ENCODE assay signal across 23 cellular contexts in the genomic region with DNA sequence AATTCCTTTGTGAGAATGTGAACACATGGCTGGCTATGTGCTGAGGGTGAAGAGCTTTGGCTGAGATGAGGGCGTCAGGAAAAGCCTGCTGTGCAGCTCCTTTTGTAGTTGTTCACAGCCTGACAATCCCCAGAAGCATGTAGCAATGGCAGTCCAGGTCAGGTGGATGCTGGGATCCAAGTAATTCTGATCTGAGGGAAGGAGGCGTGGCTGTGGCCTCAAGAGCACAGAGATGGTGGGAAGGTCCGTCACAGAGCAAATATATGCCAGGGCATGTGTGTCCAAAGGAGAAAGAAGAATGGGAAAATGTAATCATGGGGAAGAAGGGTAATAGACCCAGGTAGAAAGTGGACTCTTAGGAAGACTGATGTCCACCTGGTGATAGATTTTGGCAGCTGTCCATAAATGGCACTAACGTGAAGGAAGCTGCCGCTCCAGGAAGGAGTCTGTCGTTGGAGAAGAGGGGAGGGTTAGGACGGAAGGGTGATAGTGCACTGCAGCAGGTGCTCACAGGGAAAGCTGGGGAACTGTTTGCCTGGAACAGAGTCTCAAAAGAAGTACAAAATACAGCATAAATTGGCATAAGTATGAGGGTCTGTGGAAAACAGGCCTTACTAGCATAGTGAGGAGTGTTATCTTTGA. TPM values are rescaled to one million over a fixed set of nuclear protein-coding genes. Genes with fewer than 3 reads are reported as not detected.
DNase-seq lines count a peak whose midpoint lies in the region; ATAC-seq, FAIRE-seq and TF ChIP-seq lines count a peak whose summit lies in the region.
"Had no signal": no experiment of that assay in that cellular context is flagged by ENCODE, and none has a peak within 500 bp of the region (broad histone marks: within the 10 kb centered on the region; RNA-seq: fewer than 3 reads in every experiment).

No MANE protein-coding gene starts in this region.

- no peak for ATAC-seq in aorta (ENCODE audit: low FRiP score)
- ATAC-seq: activated CD4-positive, alpha-beta T cell treated with anti-CD3 and anti-CD28 coated beads for 36 hours; esophagus mucosa; psoas muscle; T-cell had no signal

- H3K27me3 ChIP-seq in colonic mucosa (no peaks in the 10 kb centered on the region), small intestine (ENCODE audit: control insufficient read depth in 2 of 2, insufficient read depth in 2 of 2, low read length in 2 of 2) (no peaks in the 10 kb centered on the region), aorta (ENCODE audit: control insufficient read depth in 1 of 2, insufficient read depth in 2 of 2, low read length in 1 of 2) (no peaks in the 10 kb centered on the region)
- H3K27me3 ChIP-seq: neutrophil, Peyer's patch, SJCRH30, testis had no signal

- 29 to 60% (median 34%) methylated on average over 7 of the region's 7 CpGs for WGBS in small intestine, 3 donors
- 80 to 85% methylated on average over 7 of the region's 7 CpGs for WGBS in aorta, 2 donors

- H3K9me3 ChIP-seq in colonic mucosa (no peaks in the 10 kb centered on the region), small intestine (ENCODE audit: control insufficient read depth, low read depth) (no peaks in the 10 kb centered on the region), aorta (ENCODE audit: control insufficient read depth, low read length) (no peaks in the 10 kb centered on the region)
- H3K9me3 ChIP-seq: neutrophil, Peyer's patch, psoas muscle, SJCRH30, testis had no signal

- H3K9ac ChIP-seq in colonic mucosa (ENCODE audit: low read depth in 2 of 2, low read length in 2 of 2) = no peak overlapping the region

- H3K4me3 ChIP-seq in colonic mucosa = no peak overlapping the region
- H3K4me3 ChIP-seq in small intestine (ENCODE audit: low read depth in 1 of 2, low read length in 2 of 2) = no peak overlapping the region
- H3K4me3 ChIP-seq in aorta (ENCODE audit: low read length in 2 of 2) = no peak overlapping the region
- H3K4me3 ChIP-seq: Peyer's patch, psoas muscle, SJCRH30, testis had no signal

- FAIRE-seq in small intestine (lab: Jason Lieb, UNC) = no peak
- FAIRE-seq: astrocyte had no signal

- H3K4me1 ChIP-seq in colonic mucosa = no peaks in the 10 kb centered on the region
- H3K4me1 ChIP-seq in small intestine (ENCODE audit: control insufficient read depth in 2 of 2, insufficient read depth in 1 of 2, low read depth in 1 of 2, low read length in 1 of 2) = no peaks in the 10 kb centered on the region
- no peaks in the 10 kb centered on the region for H3K4me1 ChIP-seq in aorta (ENCODE audit: control insufficient read depth in 1 of 2, insufficient read depth in 2 of 2, low read length in 2 of 2)
- H3K4me1 ChIP-seq: Peyer's patch, psoas muscle, SJCRH30, testis had no signal

- DNase-seq in DMS53 treated with DMSO at 0.1 percent for 48 hours (lab: John Stamatoyannopoulos, UW; ENCODE audit: unreplicated experiment) = peak; percentile 81
- peak; percentile 71 to 85 for DNase-seq in NCI-H2081 (lab: John Stamatoyannopoulos, UW)
- DNase-seq in colonic mucosa = peak; percentile 32
- DNase-seq in small intestine = peak; percentile 54
- no peak for DNase-seq in Kasumi-1 (lab: John Stamatoyannopoulos, UW)
- no peak for DNase-seq in aorta
- no peak for DNase-seq in activated naive CD4-positive, alpha-beta T cell treated with anti-CD3 and anti-CD28 coated beads, Interleukin-2, amount 50 U/mL, for 16 hours
- DNase-seq: activated CD4-positive, alpha-beta T cell treated with anti-CD3 and anti-CD28 coated beads for 36 hours; activated T-cell treated with anti-CD3 and anti-CD28 coated beads, Interleukin-2, amount 50 U/mL, for 48 hours; effector CD4-positive, alpha-beta T cell; EL; foreskin melanocyte; NCI-H1092 treated with DMSO at 0.1 percent for 48 hours; NCI-H226; Peyer's patch; psoas muscle; SJCRH30; T-cell; testis had no signal

- no peak for TF ChIP-seq CTCF in colonic mucosa (IDR thresholded peaks at IDR 0.05)

- intact Hi-C loops in colonic mucosa (cut with DNase I) (no loop called here), aorta (cut with DNase I) (loop anchor here in 1 of 2 donors (10.0 kb wide), 1 partner anchor 376 kb away; no protein-coding TSS in a partner anchor)

- H3K36me3 ChIP-seq in colonic mucosa (no peaks in the 10 kb centered on the region), small intestine (ENCODE audit: control insufficient read depth in 2 of 2, insufficient read depth in 2 of 2, low read length in 2 of 2) (no peaks in the 10 kb centered on the region), aorta (ENCODE audit: control insufficient read depth in 1 of 2, insufficient read depth in 2 of 2, low read length in 1 of 2) (no peaks in the 10 kb centered on the region)

- H3K27ac ChIP-seq in colonic mucosa (no peak overlapping the region), small intestine (ENCODE audit: low read depth in 1 of 2, low read length in 1 of 2) (no peak overlapping the region), aorta (ENCODE audit: low read depth in 1 of 2, low read length in 2 of 2) (no peak overlapping the region)
- H3K27ac ChIP-seq: neutrophil, Peyer's patch, psoas muscle, SJCRH30, testis had no signal

RNA-seq across cellular contexts. Expression of a gene that starts 13.8 kb away (rescaled TPM):
- total RNA-seq in colonic mucosa (100 to 1,000 TPM; 339 to 555 TPM), aorta (10 to 100 TPM; 73.3 to 79.3 TPM)
- polyA plus RNA-seq in small intestine (100 to 1,000 TPM in 1 of 3 donors, 10 to 100 TPM in 2; 34.7 to 290 (median 63.5) TPM), aorta (10 to 100 TPM in 1 of 2 donors, 1 to 10 TPM in 1; 3.2 to 30.2 TPM)
- total RNA-seq: activated CD4-positive, alpha-beta T cell treated with anti-CD3 and anti-CD28 coated beads for 36 hours; activated CD8-positive, alpha-beta memory T cell treated with anti-CD3 and anti-CD28 coated beads for 36 hours had no signal

Comparison
In these comparisons a context has a peak if more than half of its experiments do, and no peak if none do; other contexts are left out.
1. DNase-seq: peak in DMS53 treated with DMSO at 0.1 percent for 48 hours (single experiment), NCI-H2081 (2 of 2), colonic mucosa (single experiment) and small intestine (single experiment); none in Kasumi-1 (0 of 2), aorta (0 of 2) and activated naive CD4-positive, alpha-beta T cell treated with anti-CD3 and anti-CD28 coated beads, Interleukin-2, amount 50 U/mL, for 16 hours (single experiment).
2. RNA of a gene that starts 13.8 kb away (total RNA-seq): 339 to 555 TPM in colonic mucosa; 73.3 to 79.3 TPM in aorta; every median in the first group is over 4 times any median in the second.